8 cellular contexts compared by ENCODE assay signal in the genomic region with DNA sequence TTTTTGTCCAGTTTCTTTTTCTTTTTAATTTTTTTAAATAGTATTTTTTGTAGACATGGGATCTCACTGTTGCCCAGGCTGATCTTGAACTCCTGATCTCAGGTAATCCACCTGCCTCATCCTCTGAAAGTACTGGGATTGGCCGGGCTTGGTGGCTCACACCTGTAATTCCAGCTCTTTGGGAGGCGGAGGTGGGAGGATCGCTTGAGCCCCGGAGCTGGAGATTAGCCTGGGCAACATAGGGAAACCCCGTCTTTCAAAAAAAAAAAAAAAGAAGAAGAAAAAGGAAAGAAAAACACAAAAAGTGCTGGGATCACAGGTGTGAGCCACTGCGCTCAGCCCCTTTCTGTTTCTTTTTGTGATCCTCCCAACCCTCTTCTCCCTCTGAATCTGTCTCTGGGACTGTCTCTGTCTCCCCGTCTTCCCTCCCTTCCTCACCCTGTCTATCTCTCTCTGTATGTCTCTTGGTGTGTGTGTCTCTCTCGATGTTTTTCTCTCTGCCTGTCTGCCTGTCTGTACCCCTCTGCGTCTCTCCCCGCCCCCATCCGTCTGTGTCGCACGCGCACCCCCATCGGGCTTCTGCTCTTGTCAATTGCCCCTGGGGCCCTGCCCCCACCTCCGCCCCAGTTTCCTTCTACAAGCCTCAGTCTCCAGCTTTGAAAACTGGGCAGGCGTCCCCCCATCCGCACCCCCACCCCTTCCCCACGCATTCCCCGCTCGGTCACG. TPM values are rescaled to one million over a fixed set of nuclear protein-coding genes. Genes with fewer than 3 reads are reported as not detected.
A peak's percentile ranks its signal among the peaks of the same experiment; 100 is the strongest.
DNase-seq lines count a peak whose midpoint lies in the region; ATAC-seq and TF ChIP-seq lines count a peak whose summit lies in the region.

No MANE protein-coding gene starts in this region.

- peak overlapping the region; percentile 61 for H3K4me3 ChIP-seq in AG10803 (ENCODE audit: low read length)
- H3K4me3 ChIP-seq in Loucy (ENCODE audit: low read length, poor library complexity, severe bottlenecking) = peak overlapping the region; percentile 93
- peak overlapping the region; percentile 80 for H3K4me3 ChIP-seq in epithelial cell of proximal tubule (ENCODE audit: low read depth, low read length)
- peak overlapping the region; percentile 97 for H3K4me3 ChIP-seq in ovary
- peak overlapping the region; percentile 5 to 86 (median 74) for H3K4me3 ChIP-seq in transverse colon

- no peak for ATAC-seq in HG02571 (IDR thresholded peaks at IDR 0.05; ENCODE audit: unreplicated experiment)
- no peak for ATAC-seq in GM21576 (IDR thresholded peaks at IDR 0.05; ENCODE audit: unreplicated experiment)

- peak overlapping the region; percentile 70 for H3K4me2 ChIP-seq in Loucy (ENCODE audit: low read depth, low read length, poor library complexity, severe bottlenecking)

- peaks cover 26% of the 10 kb centered on the region for H4K20me1 ChIP-seq in Loucy (ENCODE audit: insufficient read depth, low read length, poor library complexity, severe bottlenecking)

- no peak for TF ChIP-seq POLR2A in ovary (IDR thresholded peaks at IDR 0.05)
- TF ChIP-seq POLR2A in transverse colon (IDR thresholded peaks at IDR 0.05) = no peak

- no peak overlapping the region for H2AFZ ChIP-seq in Loucy (ENCODE audit: low read length)

- no peaks in the 10 kb centered on the region for H3K9me2 ChIP-seq in Loucy (replicated peaks; ENCODE audit: low read depth, low read length)

- H3K9me3 ChIP-seq in Loucy (ENCODE audit: insufficient read depth, low read depth, low read length) (no peaks in the 10 kb centered on the region), ovary (no peaks in the 10 kb centered on the region), transverse colon (no peaks in the 10 kb centered on the region)

- peak overlapping the region; percentile 87 to 98 for H3K27ac ChIP-seq in ovary
- peak overlapping the region; percentile 98 to 100 (median 99) for H3K27ac ChIP-seq in transverse colon

- no peak for DNase-seq in AG10803 (ENCODE audit: low read depth)
- peak in 2 of 3 experiments; percentile 59 to 61 for DNase-seq in activated CD8-positive, alpha-beta memory T cell treated with anti-CD3 and anti-CD28 coated beads for 48 hours (ENCODE audit: low read depth in 2 of 3, low spot score in 2 of 3)
- no peak for DNase-seq in epithelial cell of proximal tubule (ENCODE audit: low read depth)
- DNase-seq in ovary = no peak
- DNase-seq in transverse colon = peak; percentile 89

- intact Hi-C loops in ovary (cut with DNase I) (no loop called here), transverse colon (cut with DNase I; ENCODE audit: low total_unique reads) (no loop called here)

- TF ChIP-seq EP300 in ovary (IDR thresholded peaks at IDR 0.05) = no peak
- TF ChIP-seq EP300 in transverse colon (IDR thresholded peaks at IDR 0.05; ENCODE audit: low read depth) = no peak

- H3F3A ChIP-seq in Loucy (ENCODE audit: low read depth) = peaks cover 3% of the 10 kb centered on the region

- H3K79me2 ChIP-seq in Loucy (ENCODE audit: insufficient read depth, low read length) = peaks cover 39% of the 10 kb centered on the region

- in situ Hi-C loops in transverse colon (cut with MboI; ENCODE audit: low pct_ligation_motif_present in 1 of 4, low pct_unique_long_range_greater_than_20kb in 1 of 4, low sequenced_read_pairs in 3 of 4) = no loop called here

- H3K36me3 ChIP-seq in Loucy (ENCODE audit: insufficient read depth, low read length) (no peaks in the 10 kb centered on the region), ovary (no peaks in the 10 kb centered on the region), transverse colon (peaks cover 0 to 14% (median 8%) of the 10 kb centered on the region in 4 donors)

- H3K4me1 ChIP-seq in Loucy (ENCODE audit: insufficient read depth, low read length, poor library complexity, severe bottlenecking) (peaks cover 53% of the 10 kb centered on the region), ovary (ENCODE audit: insufficient read depth) (peaks cover 5% of the 10 kb centered on the region), transverse colon (peaks cover 29 to 61% (median 58%) of the 10 kb centered on the region in 4 donors)

- WGBS in ovary, 3 donors = 10 to 17% (median 11%) methylated on average over 16 to 22 of the region's 22 CpGs
- 16 to 33% methylated on average over 8 to 22 of the region's 22 CpGs for WGBS in transverse colon (ENCODE audit: low coverage in 1 of 2), 2 donors

- no peak for TF ChIP-seq CTCF in AG10803 (conservative IDR thresholded peaks at IDR 0.05; ENCODE audit: low read length)
- no peak for TF ChIP-seq CTCF in Loucy (conservative IDR thresholded peaks at IDR 0.05; ENCODE audit: low read length)
- TF ChIP-seq CTCF in epithelial cell of proximal tubule (conservative IDR thresholded peaks at IDR 0.05; ENCODE audit: low read depth, low read length) = no peak
- TF ChIP-seq CTCF in ovary (IDR thresholded peaks at IDR 0.05) = no peak
- TF ChIP-seq CTCF in transverse colon (IDR thresholded peaks at IDR 0.05) = no peak

- no peaks in the 10 kb centered on the region for H3K27me3 ChIP-seq in Loucy (ENCODE audit: insufficient read depth, low read length, poor library complexity, severe bottlenecking)
- H3K27me3 ChIP-seq in ovary = no peaks in the 10 kb centered on the region
- no peaks in the 10 kb centered on the region for H3K27me3 ChIP-seq in transverse colon

- peak overlapping the region; percentile 94 for H3K9ac ChIP-seq in Loucy (ENCODE audit: low read depth, low read length, poor library complexity, severe bottlenecking)

RNA-seq across cellular contexts. Expression of gene ZFP36, which starts 0.6 kb away (rescaled TPM):
- total RNA-seq in epithelial cell of proximal tubule (9.7 and 10.0 TPM in 2 replicates), ovary (100 to 1,000 TPM in 6 of 7 donors, 10 to 100 TPM in 1; 78.1 to 995 (median 152) TPM), transverse colon (100 to 1,000 TPM; 280 to 924 (median 309) TPM)
- 100 to 1,000 TPM; 204 to 320 TPM for polyA plus RNA-seq in ovary

RNA-seq across cellular contexts. Expression of gene PLEKHG2, which starts 6.4 kb away (rescaled TPM):
- total RNA-seq in epithelial cell of proximal tubule (17.7 and 22.3 TPM in 2 replicates), ovary (10 to 100 TPM in 6 of 7 donors, 1 to 10 TPM in 1; 8.6 to 68.0 (median 33.9) TPM), transverse colon (10 to 100 TPM in 2 of 4 donors, 1 to 10 TPM in 2; 6.1 to 27.7 (median 11.9) TPM)
- polyA plus RNA-seq in ovary = 10 to 100 TPM; 12.9 to 23.0 TPM

RNA-seq across cellular contexts. Expression of gene MED29, which starts 14.9 kb away (rescaled TPM):
- 20.9 and 34.9 TPM in 2 replicates for total RNA-seq in epithelial cell of proximal tubule
- total RNA-seq in ovary = 10 to 100 TPM; 27.7 to 62.9 (median 59.9) TPM
- 10 to 100 TPM; 43.5 to 48.8 TPM for polyA plus RNA-seq in ovary
- 10 to 100 TPM; 22.8 to 37.4 (median 27.8) TPM for total RNA-seq in transverse colon

RNA-seq across cellular contexts. Expression of gene PAF1, which starts 15.2 kb away (rescaled TPM):
- total RNA-seq in epithelial cell of proximal tubule (63.4 and 72.6 TPM in 2 replicates), ovary (10 to 100 TPM; 31.0 to 60.2 (median 47.4) TPM), transverse colon (10 to 100 TPM; 37.8 to 71.2 (median 43.0) TPM)
- 10 to 100 TPM; 52.7 to 78.1 TPM for polyA plus RNA-seq in ovary

RNA-seq across cellular contexts. Expression of gene RPS16, which starts 29.7 kb away (rescaled TPM):
- total RNA-seq in epithelial cell of proximal tubule (2,362 and 2,974 TPM in 2 replicates), ovary (1,000 to 10,000 TPM; 3,321 to 5,287 (median 4,531) TPM), transverse colon (1,000 to 10,000 TPM in 3 of 4 donors, 100 to 1,000 TPM in 1; 718 to 1,665 (median 1,335) TPM)
- polyA plus RNA-seq in ovary = 1,000 to 10,000 TPM; 2,348 to 7,403 TPM

Comparison
In these comparisons a context has a peak if more than half of its experiments do, and no peak if none do; other contexts are left out.
1. DNase-seq: peak in activated CD8-positive, alpha-beta memory T cell treated with anti-CD3 and anti-CD28 coated beads for 48 hours (2 of 3) and transverse colon (single experiment); none in AG10803 (single experiment), epithelial cell of proximal tubule (single experiment) and ovary (0 of 5).
2. Peak in every context shown above with its lines, with median percentiles within 50 percentile points of each other: H3K4me3 ChIP-seq.